17 cellular contexts compared by ENCODE assay signal in the genomic region with DNA sequence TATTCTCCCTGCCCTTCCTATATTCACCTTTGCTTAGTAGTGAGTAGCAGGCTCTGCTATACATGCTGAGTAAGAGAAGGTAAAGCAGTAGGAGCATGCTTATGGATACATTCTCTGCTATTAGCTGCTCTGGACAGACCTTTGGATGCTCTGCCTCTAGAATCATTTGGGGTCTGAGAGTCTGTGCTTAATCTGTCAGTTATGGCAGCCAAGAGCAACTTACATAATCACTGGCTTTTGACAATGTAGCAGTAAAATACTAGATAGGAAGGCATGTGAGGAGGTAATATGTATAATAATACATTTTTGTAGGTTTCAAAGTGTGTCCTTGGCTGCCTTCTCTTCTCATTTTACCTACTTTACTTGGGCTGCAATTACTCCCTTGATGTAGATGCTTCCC.
DNase-seq lines count a peak whose midpoint lies in the region; FAIRE-seq and TF ChIP-seq lines count a peak whose summit lies in the region.
"Had no signal": no experiment of that assay in that cellular context is flagged by ENCODE, and none has a peak within 500 bp of the region (broad histone marks: within the 10 kb centered on the region; RNA-seq: fewer than 3 reads in every experiment).

No MANE protein-coding gene starts in this region.

- TF ChIP-seq CTCF in foreskin fibroblast (IDR thresholded peaks at IDR 0.05; ENCODE audit: low read depth, low read length), result no peak

- in situ Hi-C loops in G401 (cut with HindIII; ENCODE audit: low sequenced_read_pairs), result no loop called here

- DNase-seq in G401 (ENCODE audit: low spot score) (peak; percentile 51), NCI-H2227 treated with DMSO at 0.1 percent for 48 hours (lab: John Stamatoyannopoulos, UW) (peak; percentile 83), cerebellar cortex (ENCODE audit: low spot score) (peak; percentile 50), GM19239 (ENCODE audit: insufficient read length, low spot score) (no peak), foreskin fibroblast (no peak)
- DNase-seq: AML-193; Caco-2; Calu3; CD4-positive, alpha-beta T cell; CD8-positive, alpha-beta T cell; DND-41; EL; GF-D8 had no signal

- no peak overlapping the region for H3K4me3 ChIP-seq in foreskin fibroblast (ENCODE audit: low read depth in 1 of 2, low read length in 2 of 2)
- H3K4me3 ChIP-seq: A549; BLaER1 treated with 17β-estradiol and CSF1 and Interleukin-3, amounts not matched to agents 10 nM and 100 nM had no signal

- no peak for FAIRE-seq in GM19239 (lab: Jason Lieb, UNC)
- FAIRE-seq: A549, D721Med, GM12891 had no signal

Comparison
In these comparisons a context has a peak if more than half of its experiments do, and no peak if none do; other contexts are left out.
1. DNase-seq: peak in G401 (single experiment), NCI-H2227 treated with DMSO at 0.1 percent for 48 hours (single experiment) and cerebellar cortex (single experiment); none in GM19239 (single experiment) and foreskin fibroblast (0 of 2).